18 cellular contexts compared by ENCODE assay signal in genomic region chr6:131255911-131256310, GRCh38.
DNase-seq lines count a peak whose midpoint lies in the region.
"Had no signal": no experiment of that assay in that cellular context is flagged by ENCODE, and none has a peak within 500 bp of the region (broad histone marks: within the 10 kb centered on the region; RNA-seq: fewer than 3 reads in every experiment).

No MANE protein-coding gene starts in this region.

- H3K27ac Mint-ChIP-seq in activated naive CD8-positive, alpha-beta T cell treated with anti-CD3 and anti-CD28 coated beads for 36 hours: peak overlapping the region; percentile 25

- H3K4me3 Mint-ChIP-seq in activated naive CD8-positive, alpha-beta T cell treated with anti-CD3 and anti-CD28 coated beads for 36 hours: no peak overlapping the region

- H3K4me3 ChIP-seq in H7 (ENCODE audit: insufficient read depth, low read depth, low read length): no peak overlapping the region

- DNase-seq in Caki2 (ENCODE audit: low read depth): peak; percentile 45
- DNase-seq in LHCN-M2 (ENCODE audit: low read depth): peak; percentile 9
- DNase-seq in activated naive CD8-positive, alpha-beta T cell treated with anti-CD3 and anti-CD28 coated beads for 36 hours: no peak
- peak; percentile 39 for DNase-seq in iris pigment epithelial cell (ENCODE audit: low read depth)
- no peak for DNase-seq in HCEC 1CT
- DNase-seq in H7: no peak
- no peak for DNase-seq in NOMO-1 treated with DMSO at 0.1 percent for 48 hours (lab: John Stamatoyannopoulos, UW; ENCODE audit: unreplicated experiment)
- DNase-seq: activated CD8-positive, alpha-beta memory T cell treated with anti-CD3 and anti-CD28 coated beads, Interleukin-2, amount 50 U/mL, for 4 hours; activated naive CD4-positive, alpha-beta T cell; DMS79; effector memory CD4-positive, alpha-beta T cell; hypothalamus; left colon; NCI-H1092 treated with DMSO at 0.1 percent for 48 hours; NCI-H345; pancreas; SHP77 treated with DMSO at 0.1 percent for 48 hours; T1000 had no signal

- H3K27me3 Mint-ChIP-seq in activated naive CD8-positive, alpha-beta T cell treated with anti-CD3 and anti-CD28 coated beads for 36 hours: no peaks in the 10 kb centered on the region

- H3K9me3 Mint-ChIP-seq in activated naive CD8-positive, alpha-beta T cell treated with anti-CD3 and anti-CD28 coated beads for 36 hours: peaks cover 3% of the 10 kb centered on the region

- in situ Hi-C loops in Caki2 (cut with HindIII; ENCODE audit: low pct_unique_long_range_greater_than_20kb, low sequenced_read_pairs): no loop called here

- peaks cover 47% of the 10 kb centered on the region for H3K4me1 Mint-ChIP-seq in activated naive CD8-positive, alpha-beta T cell treated with anti-CD3 and anti-CD28 coated beads for 36 hours

- peaks cover 11% of the 10 kb centered on the region for H3K36me3 Mint-ChIP-seq in activated naive CD8-positive, alpha-beta T cell treated with anti-CD3 and anti-CD28 coated beads for 36 hours

- H3K27me3 ChIP-seq in H7 (ENCODE audit: control insufficient read depth, insufficient read depth, low read length): no peaks in the 10 kb centered on the region
- H3K27me3 ChIP-seq: pancreas had no signal

- H3K36me3 ChIP-seq in H7 (replicated peaks; ENCODE audit: control insufficient read depth, insufficient read depth, low read length): no peaks in the 10 kb centered on the region
- H3K36me3 ChIP-seq: pancreas had no signal

Comparison
In these comparisons a context has a peak if more than half of its experiments do, and no peak if none do; other contexts are left out.
1. DNase-seq: peak in Caki2 (single experiment), LHCN-M2 (single experiment) and iris pigment epithelial cell (single experiment); none in activated naive CD8-positive, alpha-beta T cell treated with anti-CD3 and anti-CD28 coated beads for 36 hours (single experiment), HCEC 1CT (single experiment), H7 (single experiment) and NOMO-1 treated with DMSO at 0.1 percent for 48 hours (single experiment).